1 cellular context compared by ENCODE assay signal in the genomic region with DNA sequence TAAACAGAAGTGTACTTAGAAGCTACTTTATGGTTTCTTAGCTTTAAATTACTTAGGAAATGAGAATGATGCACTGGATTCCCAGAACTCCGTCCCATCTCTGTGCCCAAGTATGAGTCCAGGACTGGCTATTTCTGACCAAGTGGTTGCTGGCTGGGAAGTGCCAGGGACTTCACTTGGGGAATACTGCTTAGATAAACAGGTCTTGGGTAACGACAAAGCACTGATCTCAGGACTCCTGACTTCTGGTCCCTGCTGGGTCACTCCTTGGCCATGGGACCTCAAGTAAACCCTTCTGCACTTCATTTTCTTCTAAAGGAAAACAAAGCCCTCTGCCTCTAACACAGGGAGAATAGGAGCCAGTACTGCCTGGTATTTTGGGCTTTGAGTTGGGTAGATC.
TF ChIP-seq lines count a peak whose summit lies in the region.

No MANE protein-coding gene starts in this region.

TF ChIP-seq in HepG2, 621 proteins besides CTCF, POLR2A, EP300 and RAD21:
- no peak for TF ChIP-seq NCOR1 (IDR thresholded peaks at IDR 0.05; ENCODE audit: borderline replicate concordance, low read length)
- no peak for TF ChIP-seq SP5 (CRISPR knock-in tag; IDR thresholded peaks at IDR 0.05; ENCODE audit: borderline replicate concordance, low read depth)
- TF ChIP-seq, protein P1, sequence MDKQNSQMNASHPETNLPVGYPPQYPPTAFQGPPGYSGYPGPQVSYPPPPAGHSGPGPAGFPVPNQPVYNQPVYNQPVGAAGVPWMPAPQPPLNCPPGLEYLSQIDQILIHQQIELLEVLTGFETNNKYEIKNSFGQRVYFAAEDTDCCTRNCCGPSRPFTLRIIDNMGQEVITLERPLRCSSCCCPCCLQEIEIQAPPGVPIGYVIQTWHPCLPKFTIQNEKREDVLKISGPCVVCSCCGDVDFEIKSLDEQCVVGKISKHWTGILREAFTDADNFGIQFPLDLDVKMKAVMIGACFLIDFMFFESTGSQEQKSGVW (CRISPR knock-in tag; IDR thresholded peaks at IDR 0.05; ENCODE audit: borderline replicate concordance) = no peak
- TF ChIP-seq, protein P2, sequence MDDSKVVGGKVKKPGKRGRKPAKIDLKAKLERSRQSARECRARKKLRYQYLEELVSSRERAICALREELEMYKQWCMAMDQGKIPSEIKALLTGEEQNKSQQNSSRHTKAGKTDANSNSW (CRISPR knock-in tag; IDR thresholded peaks at IDR 0.05; ENCODE audit: borderline replicate concordance) = no peak
- TF ChIP-seq MATR3 (CRISPR knock-in tag; IDR thresholded peaks at IDR 0.05) = no peak
- no peak for TF ChIP-seq RBM39 (IDR thresholded peaks at IDR 0.05; ENCODE audit: low read depth, low read length, poor library complexity, severe bottlenecking)
- no peak for TF ChIP-seq HNRNPUL1 (IDR thresholded peaks at IDR 0.05; ENCODE audit: low read depth, low read length)
- TF ChIP-seq, protein P3, sequence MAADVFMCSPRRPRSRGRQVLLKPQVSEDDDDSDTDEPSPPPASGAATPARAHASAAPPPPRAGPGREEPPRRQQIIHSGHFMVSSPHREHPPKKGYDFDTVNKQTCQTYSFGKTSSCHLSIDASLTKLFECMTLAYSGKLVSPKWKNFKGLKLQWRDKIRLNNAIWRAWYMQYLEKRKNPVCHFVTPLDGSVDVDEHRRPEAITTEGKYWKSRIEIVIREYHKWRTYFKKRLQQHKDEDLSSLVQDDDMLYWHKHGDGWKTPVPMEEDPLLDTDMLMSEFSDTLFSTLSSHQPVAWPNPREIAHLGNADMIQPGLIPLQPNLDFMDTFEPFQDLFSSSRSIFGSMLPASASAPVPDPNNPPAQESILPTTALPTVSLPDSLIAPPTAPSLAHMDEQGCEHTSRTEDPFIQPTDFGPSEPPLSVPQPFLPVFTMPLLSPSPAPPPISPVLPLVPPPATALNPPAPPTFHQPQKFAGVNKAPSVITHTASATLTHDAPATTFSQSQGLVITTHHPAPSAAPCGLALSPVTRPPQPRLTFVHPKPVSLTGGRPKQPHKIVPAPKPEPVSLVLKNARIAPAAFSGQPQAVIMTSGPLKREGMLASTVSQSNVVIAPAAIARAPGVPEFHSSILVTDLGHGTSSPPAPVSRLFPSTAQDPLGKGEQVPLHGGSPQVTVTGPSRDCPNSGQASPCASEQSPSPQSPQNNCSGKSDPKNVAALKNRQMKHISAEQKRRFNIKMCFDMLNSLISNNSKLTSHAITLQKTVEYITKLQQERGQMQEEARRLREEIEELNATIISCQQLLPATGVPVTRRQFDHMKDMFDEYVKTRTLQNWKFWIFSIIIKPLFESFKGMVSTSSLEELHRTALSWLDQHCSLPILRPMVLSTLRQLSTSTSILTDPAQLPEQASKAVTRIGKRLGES (CRISPR knock-in tag; IDR thresholded peaks at IDR 0.05; ENCODE audit: borderline replicate concordance) = no peak
- TF ChIP-seq, protein P4, sequence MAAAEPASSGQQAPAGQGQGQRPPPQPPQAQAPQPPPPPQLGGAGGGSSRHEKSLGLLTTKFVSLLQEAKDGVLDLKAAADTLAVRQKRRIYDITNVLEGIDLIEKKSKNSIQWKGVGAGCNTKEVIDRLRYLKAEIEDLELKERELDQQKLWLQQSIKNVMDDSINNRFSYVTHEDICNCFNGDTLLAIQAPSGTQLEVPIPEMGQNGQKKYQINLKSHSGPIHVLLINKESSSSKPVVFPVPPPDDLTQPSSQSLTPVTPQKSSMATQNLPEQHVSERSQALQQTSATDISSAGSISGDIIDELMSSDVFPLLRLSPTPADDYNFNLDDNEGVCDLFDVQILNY (CRISPR knock-in tag; conservative IDR thresholded peaks at IDR 0.05) = no peak
- TF ChIP-seq, protein P5, sequence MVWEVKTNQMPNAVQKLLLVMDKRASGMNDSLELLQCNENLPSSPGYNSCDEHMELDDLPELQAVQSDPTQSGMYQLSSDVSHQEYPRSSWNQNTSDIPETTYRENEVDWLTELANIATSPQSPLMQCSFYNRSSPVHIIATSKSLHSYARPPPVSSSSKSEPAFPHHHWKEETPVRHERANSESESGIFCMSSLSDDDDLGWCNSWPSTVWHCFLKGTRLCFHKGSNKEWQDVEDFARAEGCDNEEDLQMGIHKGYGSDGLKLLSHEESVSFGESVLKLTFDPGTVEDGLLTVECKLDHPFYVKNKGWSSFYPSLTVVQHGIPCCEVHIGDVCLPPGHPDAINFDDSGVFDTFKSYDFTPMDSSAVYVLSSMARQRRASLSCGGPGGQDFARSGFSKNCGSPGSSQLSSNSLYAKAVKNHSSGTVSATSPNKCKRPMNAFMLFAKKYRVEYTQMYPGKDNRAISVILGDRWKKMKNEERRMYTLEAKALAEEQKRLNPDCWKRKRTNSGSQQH (CRISPR knock-in tag; IDR thresholded peaks at IDR 0.05; ENCODE audit: low read depth) = no peak
- no peak for TF ChIP-seq SIX4 (CRISPR knock-in tag; IDR thresholded peaks at IDR 0.05)
- TF ChIP-seq ZNF614 (CRISPR knock-in tag; IDR thresholded peaks at IDR 0.05; ENCODE audit: borderline replicate concordance) = no peak
- TF ChIP-seq HNRNPK (IDR thresholded peaks at IDR 0.05; ENCODE audit: low read depth, low read length, poor library complexity, severe bottlenecking) = no peak
- TF ChIP-seq, protein P6, sequence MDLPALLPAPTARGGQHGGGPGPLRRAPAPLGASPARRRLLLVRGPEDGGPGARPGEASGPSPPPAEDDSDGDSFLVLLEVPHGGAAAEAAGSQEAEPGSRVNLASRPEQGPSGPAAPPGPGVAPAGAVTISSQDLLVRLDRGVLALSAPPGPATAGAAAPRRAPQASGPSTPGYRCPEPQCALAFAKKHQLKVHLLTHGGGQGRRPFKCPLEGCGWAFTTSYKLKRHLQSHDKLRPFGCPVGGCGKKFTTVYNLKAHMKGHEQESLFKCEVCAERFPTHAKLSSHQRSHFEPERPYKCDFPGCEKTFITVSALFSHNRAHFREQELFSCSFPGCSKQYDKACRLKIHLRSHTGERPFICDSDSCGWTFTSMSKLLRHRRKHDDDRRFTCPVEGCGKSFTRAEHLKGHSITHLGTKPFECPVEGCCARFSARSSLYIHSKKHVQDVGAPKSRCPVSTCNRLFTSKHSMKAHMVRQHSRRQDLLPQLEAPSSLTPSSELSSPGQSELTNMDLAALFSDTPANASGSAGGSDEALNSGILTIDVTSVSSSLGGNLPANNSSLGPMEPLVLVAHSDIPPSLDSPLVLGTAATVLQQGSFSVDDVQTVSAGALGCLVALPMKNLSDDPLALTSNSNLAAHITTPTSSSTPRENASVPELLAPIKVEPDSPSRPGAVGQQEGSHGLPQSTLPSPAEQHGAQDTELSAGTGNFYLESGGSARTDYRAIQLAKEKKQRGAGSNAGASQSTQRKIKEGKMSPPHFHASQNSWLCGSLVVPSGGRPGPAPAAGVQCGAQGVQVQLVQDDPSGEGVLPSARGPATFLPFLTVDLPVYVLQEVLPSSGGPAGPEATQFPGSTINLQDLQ (CRISPR knock-in tag; IDR thresholded peaks at IDR 0.05) = no peak
- TF ChIP-seq SRSF4 (IDR thresholded peaks at IDR 0.05; ENCODE audit: low read depth, low read length, poor library complexity, severe bottlenecking) = no peak
- no peak for TF ChIP-seq RFX5 (IDR thresholded peaks at IDR 0.05; ENCODE audit: low read depth, low read length)
